ENCODE assay signal across 8 cellular contexts in genomic region chr14:93206793-93207467, GRCh38. TPM values are rescaled to one million over a fixed set of nuclear protein-coding genes. Genes with fewer than 3 reads are reported as not detected.
DNase-seq lines count a peak whose midpoint lies in the region; ATAC-seq, FAIRE-seq and TF ChIP-seq lines count a peak whose summit lies in the region.

Gene GON7, minus strand, starts transcription at chr14:93207065. Its CDS starts 28 bp downstream, at chr14:93207037.
A gene with protein sequence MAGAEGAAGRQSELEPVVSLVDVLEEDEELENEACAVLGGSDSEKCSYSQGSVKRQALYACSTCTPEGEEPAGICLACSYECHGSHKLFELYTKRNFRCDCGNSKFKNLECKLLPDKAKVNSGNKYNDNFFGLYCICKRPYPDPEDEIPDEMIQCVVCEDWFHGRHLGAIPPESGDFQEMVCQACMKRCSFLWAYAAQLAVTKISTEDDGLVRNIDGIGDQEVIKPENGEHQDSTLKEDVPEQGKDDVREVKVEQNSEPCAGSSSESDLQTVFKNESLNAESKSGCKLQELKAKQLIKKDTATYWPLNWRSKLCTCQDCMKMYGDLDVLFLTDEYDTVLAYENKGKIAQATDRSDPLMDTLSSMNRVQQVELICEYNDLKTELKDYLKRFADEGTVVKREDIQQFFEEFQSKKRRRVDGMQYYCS (plus strand): TSS chr14:93207256. CDS start chr14:93207292, 36 bp downstream.

- H3K36me3 Mint-ChIP-seq in T-cell (peaks cover 8% of the 10 kb centered on the region), type B pancreatic cell (no peaks in the 10 kb centered on the region)

- peak; percentile 93 for FAIRE-seq in GM12891 (lab: Jason Lieb, UNC)

- H3K9me3 Mint-ChIP-seq in T-cell (no peaks in the 10 kb centered on the region), type B pancreatic cell (no peaks in the 10 kb centered on the region)

- CTCF ChIA-PET in T-cell (lab: Charles Lee): interaction anchor here (0.6 to 2.1 kb wide), 9 partner anchors 12 to 94 kb away, joined by 3 to 18 read pairs (median 5); partner anchors contain the start of genes LYSET (in 1 of the 2) and MOAP1 (in 1 of the 2)

- WGBS in adipose tissue, 3 donors: 0 to 1% (median 0%) methylated on average over 63 to 65 of the region's 65 CpGs

- no peak for TF ChIP-seq CTCF in type B pancreatic cell (conservative IDR thresholded peaks at IDR 0.05)

- POLR2A ChIA-PET in T-cell (lab: Charles Lee): interaction anchor here in 1 of 2 donors (0.6 to 0.7 kb wide), 2 partner anchors 12 to 24 kb away, joined by 4 to 5 read pairs; no protein-coding TSS in a partner anchor

- TF ChIP-seq POLR2A in GM12891 (IDR thresholded peaks at IDR 0.05; ENCODE audit: low read depth, low read length): peak; percentile 83; the same call in 1 of the 2 replicates

- ATAC-seq in HG02840 (IDR thresholded peaks at IDR 0.05; ENCODE audit: low FRiP score, unreplicated experiment): peak; percentile 79
- ATAC-seq in T-cell (replicated peaks in 1 of 4): peak; percentile 97 to 98 (median 98)

- H3K27ac ChIP-seq in adipose tissue (ENCODE audit: low read depth, low read length): peak within 1 kb of the TSS; percentile 79

- intact Hi-C loops in cardiac septum (cut with DNase I): loop anchor here (1.0 to 10.0 kb wide), 3 partner anchors 22 to 408 kb away; partner anchors contain the start of genes BTBD7 and LYSET

- H3K27me3 Mint-ChIP-seq in T-cell (no peaks in the 10 kb centered on the region), type B pancreatic cell (no peaks in the 10 kb centered on the region)

- DNase-seq in GM12891 (ENCODE audit: insufficient read length, low spot score): peak; percentile 82
- DNase-seq in NCI-H1436 treated with DMSO at 0.1 percent for 48 hours (lab: John Stamatoyannopoulos, UW): peak; percentile 86
- peak; percentile 67 to 88 (median 80) for DNase-seq in T-cell
- DNase-seq in cardiac septum (ENCODE audit: low spot score): peak; percentile 98
- peak; percentile 98 for DNase-seq in pons (ENCODE audit: low spot score)
- DNase-seq in type B pancreatic cell (ENCODE audit: extremely low spot score, unreplicated experiment): peak; percentile 95

- H3K27ac Mint-ChIP-seq in T-cell (peak within 1 kb of the TSS; percentile 87 to 94), type B pancreatic cell (peak within 1 kb of the TSS; percentile 90)

- H3K4me1 Mint-ChIP-seq in T-cell (peaks cover 50 to 52% (median 50%) of the 10 kb centered on the region in 3 donors), type B pancreatic cell (ENCODE audit: unreplicated experiment) (peaks cover 15% of the 10 kb centered on the region)

- peak within 1 kb of the TSS; percentile 96 to 100 (median 97) for H3K4me3 Mint-ChIP-seq in T-cell
- peak within 1 kb of the TSS; percentile 90 for H3K4me3 Mint-ChIP-seq in type B pancreatic cell

TF ChIP-seq in GM12891, 5 proteins besides CTCF, POLR2A, EP300 and RAD21:
- TF ChIP-seq TAF1 (IDR thresholded peaks at IDR 0.05; ENCODE audit: low read depth, low read length) (peak; percentile 83), POU2F2 (IDR thresholded peaks at IDR 0.05; ENCODE audit: low read depth, low read length) (peak; percentile 52; the same call in 1 of the 2 replicates), SPI1 (IDR thresholded peaks at IDR 0.05; ENCODE audit: low read depth, low read length) (peak; percentile 33), POLR2AphosphoS5 (IDR thresholded peaks at IDR 0.05; ENCODE audit: low read depth, low read length) (peak; percentile 59), PAX5 (IDR thresholded peaks at IDR 0.05; ENCODE audit: insufficient read depth, low read length, severe bottlenecking) (no peak)

RNA-seq across cellular contexts. Expression of gene GON7, which starts in this region (rescaled TPM):
- 14.9 TPM for polyA plus RNA-seq in GM12891 (2012; ENCODE audit: low read depth, missing spikeins)
- total RNA-seq in T-cell: 10 to 100 TPM in 2 of 5 donors, 1 to 10 TPM in 3; 4.3 to 11.4 (median 9.2) TPM
- polyA plus RNA-seq in adipose tissue: 10 to 100 TPM in 2 of 3 donors, 1 to 10 TPM in 1; 10.0 to 23.7 (median 11.5) TPM
- total RNA-seq in cardiac septum: 11.8 TPM
- total RNA-seq in type B pancreatic cell (ENCODE audit: low replicate concordance): 11.9 and 14.3 TPM in 2 replicates

RNA-seq across cellular contexts. Expression of the second gene that starts in this region (rescaled TPM):
- 29.2 TPM for polyA plus RNA-seq in GM12891 (2012; ENCODE audit: low read depth, missing spikeins)
- total RNA-seq in T-cell: 10 to 100 TPM; 12.0 to 16.9 (median 14.7) TPM
- polyA plus RNA-seq in adipose tissue: 10 to 100 TPM; 11.2 to 13.8 (median 11.3) TPM
- 25.2 TPM for total RNA-seq in cardiac septum
- total RNA-seq in type B pancreatic cell (ENCODE audit: low replicate concordance): 16.1 and 21.7 TPM in 2 replicates

Comparison
In these comparisons a context has a peak if more than half of its experiments do, and no peak if none do; other contexts are left out.
1. Peak in every context shown above with its lines: DNase-seq, ATAC-seq and H3K27ac ChIP-seq.